2 cellular contexts compared by ENCODE assay signal in genomic region chr6:130346324-130346723, GRCh38. TPM values are rescaled to one million over a fixed set of nuclear protein-coding genes. Genes with fewer than 3 reads are reported as not detected.
"Had no signal": no experiment of that assay in that cellular context is flagged by ENCODE, and none has a peak within 500 bp of the region (broad histone marks: within the 10 kb centered on the region; RNA-seq: fewer than 3 reads in every experiment).

No MANE protein-coding gene starts in this region.

RNA-seq across cellular contexts. Expression of gene TMEM200A, which starts 19.5 kb away (rescaled TPM):
- total RNA-seq: activated naive CD4-positive, alpha-beta T cell treated with anti-CD3 and anti-CD28 coated beads for 36 hours; activated naive CD8-positive, alpha-beta T cell treated with anti-CD3 and anti-CD28 coated beads for 36 hours had no signal
